ENCODE assay signal across 21 cellular contexts in the genomic region with DNA sequence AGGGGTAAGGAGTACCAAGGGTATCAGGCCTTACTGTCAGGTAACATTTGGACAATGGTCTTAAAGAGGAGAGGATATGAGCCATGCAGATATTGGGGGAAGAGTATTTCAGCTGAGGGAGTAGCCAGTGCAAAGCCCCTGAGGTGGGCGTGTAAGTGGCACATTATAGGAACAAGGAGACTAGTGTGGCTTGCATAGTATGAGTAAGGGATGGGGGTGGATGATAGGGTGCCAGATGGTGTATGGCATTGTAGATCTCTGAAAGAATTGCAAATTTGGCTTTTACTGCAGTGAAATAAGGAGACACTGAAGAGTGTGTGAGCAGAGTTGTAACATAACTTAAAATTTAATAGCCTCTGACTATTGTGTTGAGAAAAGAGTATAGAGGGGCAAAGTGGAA.
"Had no signal": no experiment of that assay in that cellular context is flagged by ENCODE, and none has a peak within 500 bp of the region (broad histone marks: within the 10 kb centered on the region; RNA-seq: fewer than 3 reads in every experiment).

No MANE protein-coding gene starts in this region.

- ATAC-seq: foreskin keratinocyte, gastroesophageal sphincter, heart left ventricle, left cardiac atrium, left lung, left ventricle myocardium superior, lower lobe of right lung, mucosa of descending colon had no signal

- H3K9me3 Mint-ChIP-seq: immature natural killer cell had no signal

- H3K27ac ChIP-seq: coronary artery, dorsolateral prefrontal cortex, esophagus muscularis mucosa, foreskin keratinocyte, gastroesophageal sphincter, heart left ventricle, hepatocyte, left lung, lower lobe of right lung had no signal

- H3K36me3 ChIP-seq: esophagus muscularis mucosa, gastroesophageal sphincter, heart left ventricle, left lung, lower lobe of right lung had no signal

- H3K4me3 ChIP-seq: coronary artery, dorsolateral prefrontal cortex, esophagus muscularis mucosa, gastroesophageal sphincter, heart left ventricle, hepatocyte, left lung, lower lobe of right lung, mucosa of descending colon had no signal

- H3K4me2 ChIP-seq: hepatocyte had no signal

- H3K9me3 ChIP-seq: esophagus muscularis mucosa, gastroesophageal sphincter, left lung, lower lobe of right lung, mucosa of descending colon had no signal

- H3K4me1 Mint-ChIP-seq: immature natural killer cell had no signal

- H3K79me2 ChIP-seq: hepatocyte had no signal

- H3K27ac Mint-ChIP-seq: immature natural killer cell, mesothelial cell of epicardium had no signal

- H2AFZ ChIP-seq: hepatocyte had no signal

- H3K4me3 Mint-ChIP-seq: immature natural killer cell, mesothelial cell of epicardium had no signal

- FAIRE-seq: colon, endothelial cell of umbilical vein, keratinocyte had no signal

- DNase-seq: dermis blood vessel endothelial cell; effector CD4-positive, alpha-beta T cell; effector memory CD4-positive, alpha-beta T cell; foreskin keratinocyte; heart left ventricle; immature natural killer cell; left cardiac atrium; left lung; left ventricle myocardium superior; lower lobe of right lung; mesenchymal stem cell; mucosa of descending colon had no signal

- H3K36me3 Mint-ChIP-seq: immature natural killer cell, mesothelial cell of epicardium had no signal

- H3K4me1 ChIP-seq: esophagus muscularis mucosa, foreskin keratinocyte, gastroesophageal sphincter, heart left ventricle, left lung, lower lobe of right lung had no signal

- H3K27me3 ChIP-seq: esophagus muscularis mucosa, foreskin keratinocyte, gastroesophageal sphincter, heart left ventricle, hepatocyte, left lung had no signal
